ENCODE assay signal across 15 cellular contexts in the genomic region with DNA sequence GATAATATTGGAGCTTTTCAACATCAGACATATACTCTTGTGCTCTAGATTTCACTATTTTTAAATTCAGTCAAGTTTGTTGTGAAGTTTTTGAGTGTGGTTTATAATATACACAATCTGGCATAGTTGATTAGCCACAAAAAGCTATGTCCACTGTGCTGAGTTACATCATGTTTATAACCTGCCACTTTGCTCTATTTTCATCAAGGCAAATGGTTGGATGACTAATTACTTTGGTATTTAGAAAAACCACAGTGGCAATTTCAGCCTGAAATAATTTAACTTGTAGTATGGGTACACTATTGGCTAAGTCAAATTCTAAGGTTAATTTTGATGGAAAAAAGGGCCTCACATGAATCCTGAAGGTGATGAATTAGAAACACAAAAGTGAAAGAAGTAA.
DNase-seq lines count a peak whose midpoint lies in the region; ATAC-seq and TF ChIP-seq lines count a peak whose summit lies in the region.
"Had no signal": no experiment of that assay in that cellular context is flagged by ENCODE, and none has a peak within 500 bp of the region (broad histone marks: within the 10 kb centered on the region; RNA-seq: fewer than 3 reads in every experiment).

No MANE protein-coding gene starts in this region.

- H3K4me3 ChIP-seq in A673 (ENCODE audit: low read depth, low read length, poor library complexity, severe bottlenecking) (no peak overlapping the region), GM23248 (no peak overlapping the region), fibroblast of mammary gland (ENCODE audit: control insufficient read depth, low read depth, low read length) (no peak overlapping the region)
- H3K4me3 ChIP-seq: sigmoid colon had no signal

- H3K36me3 ChIP-seq in A673 (ENCODE audit: insufficient read depth, low read length, poor library complexity, severe bottlenecking) (no peaks in the 10 kb centered on the region), GM23248 (ENCODE audit: low read depth) (no peaks in the 10 kb centered on the region)
- H3K36me3 ChIP-seq: sigmoid colon had no signal

- ATAC-seq in HG02840 (IDR thresholded peaks at IDR 0.05; ENCODE audit: low FRiP score, unreplicated experiment), result no peak
- ATAC-seq in GM21515 (IDR thresholded peaks at IDR 0.05; ENCODE audit: unreplicated experiment), result no peak

- no peaks in the 10 kb centered on the region for H3K79me2 ChIP-seq in GM23248 (ENCODE audit: insufficient read depth)

- CTCF ChIA-PET in A673 (lab: Charles Lee), result no interaction called here

- H3K9me3 ChIP-seq in A673 (ENCODE audit: low read depth, low read length, poor library complexity, severe bottlenecking) (no peaks in the 10 kb centered on the region), GM23248 (ENCODE audit: low read depth) (no peaks in the 10 kb centered on the region)
- H3K9me3 ChIP-seq: sigmoid colon had no signal

- POLR2A ChIA-PET in A673 (lab: Charles Lee; ENCODE audit: low non-redundant PET), result no interaction called here

- H2AFZ ChIP-seq in GM23248, result no peak overlapping the region

- no peaks in the 10 kb centered on the region for H3K9me2 ChIP-seq in GM23248 (ENCODE audit: insufficient read depth)

- TF ChIP-seq CTCF in A673 (conservative IDR thresholded peaks at IDR 0.05; ENCODE audit: low read depth, low read length) (no peak), fibroblast of mammary gland (conservative IDR thresholded peaks at IDR 0.05; ENCODE audit: control insufficient read depth, insufficient read depth, low read depth, low read length) (no peak)

- H3K27me3 ChIP-seq in A673 (replicated peaks; ENCODE audit: insufficient read depth, low read depth, low read length, poor library complexity) (no peaks in the 10 kb centered on the region), GM23248 (replicated peaks; ENCODE audit: insufficient read depth) (peaks cover 29% of the 10 kb centered on the region)
- H3K27me3 ChIP-seq: sigmoid colon had no signal

- H3K27ac ChIP-seq in A673 (ENCODE audit: low read depth, low read length, poor library complexity, severe bottlenecking), result no peak overlapping the region
- H3K27ac ChIP-seq in GM23248, result no peak overlapping the region
- H3K27ac ChIP-seq: sigmoid colon had no signal

- in situ Hi-C loops in GM23248 (cut with MboI), result no loop called here

- H3F3A ChIP-seq in GM23248 (ENCODE audit: insufficient read depth), result no peaks in the 10 kb centered on the region; the same call in 1 of the 2 replicates

- H4K20me1 ChIP-seq in GM23248 (ENCODE audit: insufficient read depth), result no peaks in the 10 kb centered on the region

- H3K4me1 ChIP-seq in A673 (ENCODE audit: insufficient read depth, low read length, poor library complexity, severe bottlenecking) (no peaks in the 10 kb centered on the region), GM23248 (ENCODE audit: insufficient read depth) (peaks cover 7% of the 10 kb centered on the region; the same call in 1 of the 2 replicates)

- no peak overlapping the region for H3K4me2 ChIP-seq in GM23248 (ENCODE audit: unreplicated experiment)

- no peak overlapping the region for H3K9ac ChIP-seq in GM23248

- intact Hi-C loops in A673 (cut with micrococcal nuclease; ENCODE audit: unreplicated experiment), result no loop called here

- no TSS peak for BruUV-seq in A673 (replicated peaks; lab: Mats Ljungman, UMichigan)

- DNase-seq in A673 (ENCODE audit: low spot score) (peak; percentile 13), GM23248 (peak; percentile 39), RKO (ENCODE audit: low spot score) (peak; percentile 62), fibroblast of mammary gland (ENCODE audit: low read depth) (peak; percentile 78)
- DNase-seq in activated naive CD4-positive, alpha-beta T cell treated with Interleukin-2 at 50 U/mL for 16 hours, result no peak
- DNase-seq in activated CD8-positive, alpha-beta memory T cell treated with anti-CD3 and anti-CD28 coated beads, Interleukin-2, amount 50 U/mL, for 4 hours, result no peak
- DNase-seq: activated naive CD4-positive, alpha-beta T cell treated with anti-CD3 and anti-CD28 coated beads, Interleukin-2, amount 10 ng/mL, durations not matched to agents 7 days and 5 days; C1 segment of cervical spinal cord; H7; Karpas-422; naive B cell; NCI-H524; sigmoid colon had no signal

Comparison
In these comparisons a context has a peak if more than half of its experiments do, and no peak if none do; other contexts are left out.
1. DNase-seq: peak in A673 (single experiment), GM23248 (single experiment), RKO (single experiment) and fibroblast of mammary gland (single experiment); none in activated naive CD4-positive, alpha-beta T cell treated with Interleukin-2 at 50 U/mL for 16 hours (single experiment) and activated CD8-positive, alpha-beta memory T cell treated with anti-CD3 and anti-CD28 coated beads, Interleukin-2, amount 50 U/mL, for 4 hours (single experiment).